Comparison of ENCODE assay signal across 16 cellular contexts in the genomic region with DNA sequence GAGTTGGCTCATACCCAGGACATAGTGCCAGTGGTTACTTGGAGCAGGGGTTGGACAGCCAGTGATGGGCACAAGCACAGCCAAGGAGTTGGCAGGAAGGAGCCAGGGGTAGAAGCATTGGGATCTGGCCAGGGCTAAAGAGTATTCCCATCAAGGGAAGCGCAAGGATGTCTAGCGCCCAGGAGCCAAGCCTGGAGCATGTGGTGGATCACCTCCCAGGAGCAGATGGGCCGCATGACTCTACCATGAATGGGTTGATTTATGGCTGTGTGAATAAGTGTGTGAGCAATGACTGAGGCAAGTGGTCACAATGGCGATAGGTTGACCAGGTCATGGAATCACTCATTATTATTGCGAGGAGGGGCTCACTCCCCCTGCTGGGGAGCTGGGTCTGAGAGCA.
DNase-seq lines count a peak whose midpoint lies in the region; FAIRE-seq and TF ChIP-seq lines count a peak whose summit lies in the region.
"Had no signal": no experiment of that assay in that cellular context is flagged by ENCODE, and none has a peak within 500 bp of the region (broad histone marks: within the 10 kb centered on the region; RNA-seq: fewer than 3 reads in every experiment).

No MANE protein-coding gene starts in this region.

- H4K91ac ChIP-seq in trophoblast cell (ENCODE audit: low read depth, low read length), result no peak overlapping the region

- H2BK120ac ChIP-seq in trophoblast cell (ENCODE audit: insufficient read depth, low read length, poor library complexity), result no peak overlapping the region

- intact Hi-C loops in esophagus muscularis mucosa (cut with DNase I), result no loop called here

- H3K27ac ChIP-seq in esophagus muscularis mucosa (replicated peaks in 1 of 4) (no peak overlapping the region), trophoblast cell (ENCODE audit: low read depth, low read length) (no peak overlapping the region)
- H3K27ac ChIP-seq: A549, C4-2B, GM23248, HL-60 had no signal

- peak overlapping the region; percentile 34 for H3K18ac ChIP-seq in trophoblast cell (ENCODE audit: low read length)

- H2AFZ ChIP-seq in trophoblast cell (ENCODE audit: insufficient read depth, low read length, poor library complexity), result no peak overlapping the region
- H2AFZ ChIP-seq: GM23248 had no signal

- FAIRE-seq in RCC 7860 (lab: Jason Lieb, UNC), result no peak
- FAIRE-seq: A549, GM18507 had no signal

- H3K36me3 ChIP-seq in esophagus muscularis mucosa (no peaks in the 10 kb centered on the region), trophoblast cell (ENCODE audit: control insufficient read depth in 1 of 2, insufficient read depth in 2 of 2, low read length in 2 of 2) (peaks cover 0 to 2% of the 10 kb centered on the region in 2 experiments)
- H3K36me3 ChIP-seq: BE2C had no signal

- TF ChIP-seq POLR2A in esophagus muscularis mucosa (IDR thresholded peaks at IDR 0.05; ENCODE audit: low read depth), result no peak

- H3K27me3 ChIP-seq in esophagus muscularis mucosa (no peaks in the 10 kb centered on the region), trophoblast cell (ENCODE audit: insufficient read depth, low read length) (no peaks in the 10 kb centered on the region)
- H3K27me3 ChIP-seq: BE2C had no signal

- no peak overlapping the region for H3K14ac ChIP-seq in trophoblast cell (ENCODE audit: low read length)

- H3K79me1 ChIP-seq in trophoblast cell (ENCODE audit: low read length), result peaks cover 4% of the 10 kb centered on the region

- H4K8ac ChIP-seq in trophoblast cell (ENCODE audit: low read depth, low read length), result no peak overlapping the region

- 96% methylated on average over 5 of the region's 5 CpGs for WGBS in esophagus muscularis mucosa
- WGBS in trophoblast cell (ENCODE audit: extremely low coverage, insufficient coverage, insufficient read length), result no CpG with 5 or more reads among the region's 5 CpGs

- no peak overlapping the region for H2BK5ac ChIP-seq in trophoblast cell (ENCODE audit: low read depth, low read length, poor library complexity)

- H3K4me2 ChIP-seq in trophoblast cell (ENCODE audit: low read length), result no peak overlapping the region
- H3K4me2 ChIP-seq: A549 had no signal

- H3K4me3 ChIP-seq in esophagus muscularis mucosa (no peak overlapping the region), trophoblast cell (ENCODE audit: low read depth, low read length) (peak overlapping the region; percentile 0)
- H3K4me3 ChIP-seq: A549, GM23248 had no signal

- H3K9me3 ChIP-seq in esophagus muscularis mucosa (no peaks in the 10 kb centered on the region), trophoblast cell (ENCODE audit: insufficient read depth, low read depth, low read length) (no peaks in the 10 kb centered on the region)
- H3K9me3 ChIP-seq: A549, BE2C had no signal

- H2BK12ac ChIP-seq in trophoblast cell (ENCODE audit: low read length), result no peak overlapping the region

- H3K23ac ChIP-seq in trophoblast cell (ENCODE audit: low read length), result no peak overlapping the region

- TF ChIP-seq EP300 in esophagus muscularis mucosa (IDR thresholded peaks at IDR 0.05), result no peak

- H3K4ac ChIP-seq in trophoblast cell (ENCODE audit: low read depth, low read length), result no peak overlapping the region

- H3K79me2 ChIP-seq in trophoblast cell (ENCODE audit: control insufficient read depth, insufficient read depth, low read length, poor library complexity), result no peaks in the 10 kb centered on the region

- H3K4me1 ChIP-seq in esophagus muscularis mucosa (peaks cover 0 to 7% (median 0%) of the 10 kb centered on the region in 4 donors), trophoblast cell (ENCODE audit: control insufficient read depth in 1 of 2, insufficient read depth in 2 of 2, low read length in 2 of 2) (peaks cover 16 to 21% of the 10 kb centered on the region in 2 experiments)
- H3K4me1 ChIP-seq: A549, BE2C had no signal

- DNase-seq in NCI-H446 (lab: John Stamatoyannopoulos, UW) (peak; percentile 8 to 81), RCC 7860 (ENCODE audit: low spot score) (peak; percentile 42), esophagus muscularis mucosa (ENCODE audit: extremely low spot score) (peak; percentile 74), trophoblast cell (no peak), HT-29 (ENCODE audit: low spot score) (no peak), occipital lobe (lab: John Stamatoyannopoulos, UW) (no peak), DMS53 (lab: John Stamatoyannopoulos, UW) (no peak), NCI-H1417 treated with DMSO at 0.1 percent for 48 hours (lab: John Stamatoyannopoulos, UW) (no peak)
- DNase-seq: BE2C; CD4-positive, alpha-beta memory T cell; GM23248; H7 had no signal

- H4K12ac ChIP-seq in trophoblast cell (ENCODE audit: low read depth, low read length), result no peak overlapping the region

- no peak overlapping the region for H2AK5ac ChIP-seq in trophoblast cell (ENCODE audit: low read length)

- no peak for TF ChIP-seq CTCF in esophagus muscularis mucosa (IDR thresholded peaks at IDR 0.05)

- H3K9ac ChIP-seq in trophoblast cell (ENCODE audit: low read length), result no peak overlapping the region
- H3K9ac ChIP-seq: GM23248 had no signal

Comparison
In these comparisons a context has a peak if more than half of its experiments do, and no peak if none do; other contexts are left out.
1. DNase-seq: peak in NCI-H446 (2 of 2), RCC 7860 (single experiment) and esophagus muscularis mucosa (single experiment); none in trophoblast cell (0 of 2), HT-29 (single experiment), occipital lobe (single experiment), DMS53 (single experiment) and NCI-H1417 treated with DMSO at 0.1 percent for 48 hours (single experiment).